8 cellular contexts compared by ENCODE assay signal in genomic region chr13:26050568-26051230, GRCh38. TPM values are rescaled to one million over a fixed set of nuclear protein-coding genes. Genes with fewer than 3 reads are reported as not detected.
A peak's percentile ranks its signal among the peaks of the same experiment; 100 is the strongest.
DNase-seq lines count a peak whose midpoint lies in the region; ATAC-seq and TF ChIP-seq lines count a peak whose summit lies in the region.

No MANE protein-coding gene starts in this region.

- TF ChIP-seq CTCF in WTC11 (IDR thresholded peaks at IDR 0.05), result no peak
- no peak for TF ChIP-seq CTCF in hepatocyte (IDR thresholded peaks at IDR 0.05; ENCODE audit: poor library complexity)
- no peak for TF ChIP-seq CTCF in OCI-LY7 (conservative IDR thresholded peaks at IDR 0.05; ENCODE audit: low read length)

- peaks cover 46% of the 10 kb centered on the region for H3K27me3 Mint-ChIP-seq in activated CD4-positive, alpha-beta T cell treated with anti-CD3 and anti-CD28 coated beads, Interleukin-2, amount 10 ng/mL, durations not matched to agents 24 days and 14 days
- peaks cover 43% of the 10 kb centered on the region for H3K27me3 Mint-ChIP-seq in WTC11 (ENCODE audit: low read depth)

- H3K27ac Mint-ChIP-seq in activated CD4-positive, alpha-beta T cell treated with anti-CD3 and anti-CD28 coated beads, Interleukin-2, amount 10 ng/mL, durations not matched to agents 24 days and 14 days, result no peak overlapping the region
- no peak overlapping the region for H3K27ac Mint-ChIP-seq in WTC11
- no peak overlapping the region for H3K27ac Mint-ChIP-seq in stimulated activated effector memory CD8-positive, alpha-beta T cell treated with anti-CD3 and anti-CD28 coated beads, Interleukin-12 subunit alpha, Interleukin-12 subunit beta, amount 100 ng/mL, for 72 hours

- no peaks in the 10 kb centered on the region for H3K9me2 ChIP-seq in hepatocyte (replicated peaks; ENCODE audit: insufficient read depth)
- no peaks in the 10 kb centered on the region for H3K9me2 ChIP-seq in OCI-LY7 (ENCODE audit: insufficient read depth, low read length)

- WGBS in hepatocyte (ENCODE audit: low lambda C conversion rate, missing lambda C conversion rate), result 2% methylated on average over 76 of the region's 82 CpGs

- H3K36me3 ChIP-seq in hepatocyte (replicated peaks; ENCODE audit: insufficient read depth, low read depth) (no peaks in the 10 kb centered on the region), OCI-LY7 (ENCODE audit: insufficient read depth, low read length) (no peaks in the 10 kb centered on the region)

- H3K4me1 ChIP-seq in hepatocyte (ENCODE audit: insufficient read depth) (peaks cover 14% of the 10 kb centered on the region), OCI-LY7 (ENCODE audit: insufficient read depth, low read length, poor library complexity, severe bottlenecking) (no peaks in the 10 kb centered on the region)

- no peaks in the 10 kb centered on the region for H3K9me3 ChIP-seq in hepatocyte (ENCODE audit: low read depth)
- H3K9me3 ChIP-seq in OCI-LY7 (ENCODE audit: low read length), result no peaks in the 10 kb centered on the region

- BruUV-seq in OCI-LY7 (replicated peaks; lab: Mats Ljungman, UMichigan), result no TSS peak

- peak; percentile 69 for DNase-seq in activated CD4-positive, alpha-beta T cell treated with anti-CD3 and anti-CD28 coated beads, Interleukin-2, amount 10 ng/mL, durations not matched to agents 24 days and 14 days
- no peak for DNase-seq in activated CD4-positive, alpha-beta T cell treated with anti-CD3 and anti-CD28 coated beads for 1 hour
- DNase-seq in WTC11 (ENCODE audit: low spot score), result peak; percentile 72
- peak; percentile 45 for DNase-seq in hepatocyte (ENCODE audit: low spot score)
- no peak for DNase-seq in stimulated activated effector memory CD8-positive, alpha-beta T cell treated with anti-CD3 and anti-CD28 coated beads, Interleukin-12 subunit alpha, Interleukin-12 subunit beta, amount 100 ng/mL, for 72 hours (ENCODE audit: low spot score in 2 of 2)
- DNase-seq in OCI-LY7 (ENCODE audit: low spot score), result no peak
- DNase-seq in NK-92 treated with Interleukin-12 subunit alpha and Interleukin-12 subunit beta, amount 100 ng/mL, for 24 hours (lab: John Stamatoyannopoulos, UW), result no peak

- no peak overlapping the region for H3K27ac ChIP-seq in hepatocyte
- no peak overlapping the region for H3K27ac ChIP-seq in OCI-LY7 (ENCODE audit: low read depth, low read length, poor library complexity, severe bottlenecking)

- H3K4me1 Mint-ChIP-seq in activated CD4-positive, alpha-beta T cell treated with anti-CD3 and anti-CD28 coated beads, Interleukin-2, amount 10 ng/mL, durations not matched to agents 24 days and 14 days, result peaks cover 26% of the 10 kb centered on the region
- H3K4me1 Mint-ChIP-seq in WTC11, result peaks cover 18% of the 10 kb centered on the region
- H3K4me1 Mint-ChIP-seq in stimulated activated effector memory CD8-positive, alpha-beta T cell treated with anti-CD3 and anti-CD28 coated beads, Interleukin-12 subunit alpha, Interleukin-12 subunit beta, amount 100 ng/mL, for 72 hours, result no peaks in the 10 kb centered on the region

- H3K36me3 Mint-ChIP-seq in activated CD4-positive, alpha-beta T cell treated with anti-CD3 and anti-CD28 coated beads, Interleukin-2, amount 10 ng/mL, durations not matched to agents 24 days and 14 days (ENCODE audit: low read depth), result no peaks in the 10 kb centered on the region
- peaks cover 17% of the 10 kb centered on the region for H3K36me3 Mint-ChIP-seq in WTC11
- no peaks in the 10 kb centered on the region for H3K36me3 Mint-ChIP-seq in stimulated activated effector memory CD8-positive, alpha-beta T cell treated with anti-CD3 and anti-CD28 coated beads, Interleukin-12 subunit alpha, Interleukin-12 subunit beta, amount 100 ng/mL, for 72 hours

- peaks cover 67% of the 10 kb centered on the region for H3K27me3 ChIP-seq in hepatocyte

- H3K4me2 ChIP-seq in hepatocyte (peak overlapping the region; percentile 96), OCI-LY7 (ENCODE audit: low read length) (no peak overlapping the region)

- H4K20me1 ChIP-seq in hepatocyte (ENCODE audit: insufficient read depth, poor library complexity, severe bottlenecking) (no peaks in the 10 kb centered on the region), OCI-LY7 (ENCODE audit: insufficient read depth, low read length) (no peaks in the 10 kb centered on the region)

- POLR2A ChIA-PET in WTC11 (lab: Charles Lee) (interaction anchor here (0.5 to 1.2 kb wide), 4 partner anchors 9 to 693 kb away, joined by 3 to 7 read pairs (median 4); no protein-coding TSS in a partner anchor), OCI-LY7 (lab: Charles Lee) (no interaction called here)

- intact Hi-C loops in activated CD4-positive, alpha-beta T cell treated with anti-CD3 and anti-CD28 coated beads, Interleukin-2, amount 10 ng/mL, durations not matched to agents 24 days and 14 days (cut with micrococcal nuclease), result loop anchor here (10.0 kb wide), 1 partner anchor 76 kb away; no protein-coding TSS in a partner anchor
- intact Hi-C loops in OCI-LY7 (cut with micrococcal nuclease; ENCODE audit: unreplicated experiment), result no loop called here

- H3K79me2 ChIP-seq in hepatocyte (no peaks in the 10 kb centered on the region), OCI-LY7 (ENCODE audit: insufficient read depth, low read depth, low read length) (no peaks in the 10 kb centered on the region)

- H3K9me3 Mint-ChIP-seq in activated CD4-positive, alpha-beta T cell treated with anti-CD3 and anti-CD28 coated beads, Interleukin-2, amount 10 ng/mL, durations not matched to agents 24 days and 14 days, result no peaks in the 10 kb centered on the region
- H3K9me3 Mint-ChIP-seq in WTC11, result no peaks in the 10 kb centered on the region
- H3K9me3 Mint-ChIP-seq in stimulated activated effector memory CD8-positive, alpha-beta T cell treated with anti-CD3 and anti-CD28 coated beads, Interleukin-12 subunit alpha, Interleukin-12 subunit beta, amount 100 ng/mL, for 72 hours, result no peaks in the 10 kb centered on the region

- peak; percentile 32 for ATAC-seq in WTC11
- peak; percentile 8 for ATAC-seq in stimulated activated effector memory CD8-positive, alpha-beta T cell treated with anti-CD3 and anti-CD28 coated beads, Interleukin-12 subunit alpha, Interleukin-12 subunit beta, amount 100 ng/mL, for 72 hours
- ATAC-seq in HG03520 (IDR thresholded peaks at IDR 0.05; ENCODE audit: unreplicated experiment), result no peak

- H2AFZ ChIP-seq in hepatocyte (peak overlapping the region; percentile 70), OCI-LY7 (ENCODE audit: low read length) (no peak overlapping the region)

- H3K4me3 ChIP-seq in hepatocyte, result peak overlapping the region; percentile 54
- H3K4me3 ChIP-seq in OCI-LY7 (ENCODE audit: low read depth, low read length, poor library complexity, severe bottlenecking), result no peak overlapping the region

- CTCF ChIA-PET in WTC11 (lab: Charles Lee) (interaction anchor here (1.0 to 2.4 kb wide), 7 partner anchors 8 to 221 kb away, joined by 3 to 11 read pairs (median 3); no protein-coding TSS in a partner anchor), OCI-LY7 (lab: Charles Lee; ENCODE audit: unreplicated experiment) (no interaction called here)

- H3K4me3 Mint-ChIP-seq in activated CD4-positive, alpha-beta T cell treated with anti-CD3 and anti-CD28 coated beads, Interleukin-2, amount 10 ng/mL, durations not matched to agents 24 days and 14 days, result peak overlapping the region; percentile 77
- H3K4me3 Mint-ChIP-seq in WTC11, result peak overlapping the region; percentile 70
- H3K4me3 Mint-ChIP-seq in stimulated activated effector memory CD8-positive, alpha-beta T cell treated with anti-CD3 and anti-CD28 coated beads, Interleukin-12 subunit alpha, Interleukin-12 subunit beta, amount 100 ng/mL, for 72 hours, result no peak overlapping the region

TF ChIP-seq in WTC11, 78 proteins besides CTCF, POLR2A, EP300 and RAD21 (continues in another document):
- TF ChIP-seq GABPB1 (CRISPR knock-in tag; IDR thresholded peaks at IDR 0.05) (no peak), ATF6 (CRISPR knock-in tag; IDR thresholded peaks at IDR 0.05) (no peak), GRHL2 (CRISPR knock-in tag; IDR thresholded peaks at IDR 0.05; ENCODE audit: insufficient replicate concordance, severe bottlenecking) (no peak), ZNF423 (CRISPR knock-in tag; IDR thresholded peaks at IDR 0.05) (no peak)

RNA-seq across cellular contexts. Expression of gene SHISA2, which starts 1.1 kb away (rescaled TPM):
- total RNA-seq in activated CD4-positive, alpha-beta T cell treated with anti-CD3 and anti-CD28 coated beads, Interleukin-2, amount 10 ng/mL, durations not matched to agents 24 days and 14 days, result 2.2 and 2.3 TPM in 2 replicates
- total RNA-seq in WTC11 (2021) (12.9 to 20.5 TPM (median 13.3 TPM) in 3 replicates), hepatocyte (1.8 and 2.8 TPM in 2 replicates), OCI-LY7 (2022) (not detected in 2 replicates)
- 1.0 and 1.1 TPM in 2 replicates for polyA plus RNA-seq in hepatocyte
- not detected in 2 replicates for total RNA-seq in OCI-LY7 (2014; rRNA removed; shearing (Covaris generic))

Comparison
In these comparisons a context has a peak if more than half of its experiments do, and no peak if none do; other contexts are left out.
1. DNase-seq: peak in activated CD4-positive, alpha-beta T cell treated with anti-CD3 and anti-CD28 coated beads, Interleukin-2, amount 10 ng/mL, durations not matched to agents 24 days and 14 days (single experiment), WTC11 (single experiment) and hepatocyte (single experiment); none in activated CD4-positive, alpha-beta T cell treated with anti-CD3 and anti-CD28 coated beads for 1 hour (single experiment), stimulated activated effector memory CD8-positive, alpha-beta T cell treated with anti-CD3 and anti-CD28 coated beads, Interleukin-12 subunit alpha, Interleukin-12 subunit beta, amount 100 ng/mL, for 72 hours (0 of 2), OCI-LY7 (single experiment) and NK-92 treated with Interleukin-12 subunit alpha and Interleukin-12 subunit beta, amount 100 ng/mL, for 24 hours (single experiment).